18 cellular contexts compared by ENCODE assay signal in genomic region chr20:23375827-23376226, GRCh38. TPM values are rescaled to one million over a fixed set of nuclear protein-coding genes. Genes with fewer than 3 reads are reported as not detected.
DNase-seq lines count a peak whose midpoint lies in the region; ATAC-seq and TF ChIP-seq lines count a peak whose summit lies in the region.
"Had no signal": no experiment of that assay in that cellular context is flagged by ENCODE, and none has a peak within 500 bp of the region (broad histone marks: within the 10 kb centered on the region; RNA-seq: fewer than 3 reads in every experiment).

No MANE protein-coding gene starts in this region.

- H3K27ac Mint-ChIP-seq in activated CD8-positive, alpha-beta memory T cell treated with anti-CD3 and anti-CD28 coated beads, Interleukin-2, amount 10 ng/mL, durations not matched to agents 7 days and 5 days: peak overlapping the region; percentile 7
- peak overlapping the region; percentile 12 to 53 for H3K27ac Mint-ChIP-seq in natural killer cell treated with Interleukin-12 subunit alpha and Interleukin-12 subunit beta and Interleukin-15 and Interleukin-18, amount 100 ng/mL, for 72 hours
- H3K27ac Mint-ChIP-seq in natural killer cell: no peak overlapping the region
- peak overlapping the region; percentile 57 for H3K27ac Mint-ChIP-seq in activated naive CD8-positive, alpha-beta T cell treated with anti-CD3 and anti-CD28 coated beads for 36 hours
- H3K27ac Mint-ChIP-seq: IgD-negative memory B cell had no signal

- no peak overlapping the region for H3K4me3 Mint-ChIP-seq in activated CD8-positive, alpha-beta memory T cell treated with anti-CD3 and anti-CD28 coated beads, Interleukin-2, amount 10 ng/mL, durations not matched to agents 7 days and 5 days
- no peak overlapping the region for H3K4me3 Mint-ChIP-seq in natural killer cell treated with Interleukin-12 subunit alpha and Interleukin-12 subunit beta and Interleukin-15 and Interleukin-18, amount 100 ng/mL, for 72 hours
- no peak overlapping the region for H3K4me3 Mint-ChIP-seq in natural killer cell
- H3K4me3 Mint-ChIP-seq in activated naive CD8-positive, alpha-beta T cell treated with anti-CD3 and anti-CD28 coated beads for 36 hours: no peak overlapping the region

- intact Hi-C loops in natural killer cell (cut with micrococcal nuclease): no loop called here

- no peak for TF ChIP-seq CTCF in natural killer cell (IDR thresholded peaks at IDR 0.05)

- H3K27me3 Mint-ChIP-seq in activated CD8-positive, alpha-beta memory T cell treated with anti-CD3 and anti-CD28 coated beads, Interleukin-2, amount 10 ng/mL, durations not matched to agents 7 days and 5 days: no peaks in the 10 kb centered on the region
- no peaks in the 10 kb centered on the region for H3K27me3 Mint-ChIP-seq in natural killer cell treated with Interleukin-12 subunit alpha and Interleukin-12 subunit beta and Interleukin-15 and Interleukin-18, amount 100 ng/mL, for 72 hours
- H3K27me3 Mint-ChIP-seq in natural killer cell (ENCODE audit: low read depth in 2 of 2): no peaks in the 10 kb centered on the region
- no peaks in the 10 kb centered on the region for H3K27me3 Mint-ChIP-seq in activated naive CD8-positive, alpha-beta T cell treated with anti-CD3 and anti-CD28 coated beads for 36 hours
- H3K27me3 Mint-ChIP-seq: IgD-negative memory B cell had no signal

- peaks cover 55% of the 10 kb centered on the region for H3K36me3 Mint-ChIP-seq in activated CD8-positive, alpha-beta memory T cell treated with anti-CD3 and anti-CD28 coated beads, Interleukin-2, amount 10 ng/mL, durations not matched to agents 7 days and 5 days
- H3K36me3 Mint-ChIP-seq in natural killer cell treated with Interleukin-12 subunit alpha and Interleukin-12 subunit beta and Interleukin-15 and Interleukin-18, amount 100 ng/mL, for 72 hours: peaks cover 27% of the 10 kb centered on the region
- no peaks in the 10 kb centered on the region for H3K36me3 Mint-ChIP-seq in natural killer cell
- peaks cover 30% of the 10 kb centered on the region for H3K36me3 Mint-ChIP-seq in activated naive CD8-positive, alpha-beta T cell treated with anti-CD3 and anti-CD28 coated beads for 36 hours

- DNase-seq in activated CD8-positive, alpha-beta memory T cell treated with anti-CD3 and anti-CD28 coated beads, Interleukin-2, amount 10 ng/mL, durations not matched to agents 7 days and 5 days: no peak
- DNase-seq in activated CD8-positive, alpha-beta memory T cell treated with anti-CD3 and anti-CD28 coated beads, Interleukin-2, amount 50 U/mL, for 4 hours: no peak
- no peak for DNase-seq in natural killer cell treated with Interleukin-12 subunit alpha and Interleukin-12 subunit beta and Interleukin-15 and Interleukin-18, amount 100 ng/mL, for 72 hours (ENCODE audit: low spot score)
- DNase-seq in natural killer cell: no peak
- DNase-seq in activated naive CD8-positive, alpha-beta T cell treated with anti-CD3 and anti-CD28 coated beads for 36 hours: no peak
- DNase-seq: DMS53; GDM1; MV-4-11; NCI-H1105 treated with DMSO at 0.1 percent for 48 hours; NCI-H2029 treated with DMSO at 0.1 percent for 48 hours; NCI-H226; NCI-H510A treated with DMSO at 0.1 percent for 48 hours; NCI-H748 treated with DMSO at 0.1 percent for 48 hours; NK-92 treated with Interleukin-12 subunit alpha and Interleukin-12 subunit beta, amount 100 ng/mL, for 24 hours; SHP77 treated with DMSO at 0.1 percent for 48 hours had no signal

- CTCF ChIA-PET in activated CD8-positive, alpha-beta memory T cell treated with anti-CD3 and anti-CD28 coated beads, Interleukin-2, amount 10 ng/mL, durations not matched to agents 7 days and 5 days (lab: Charles Lee): interaction anchor here (1.1 to 1.5 kb wide), 3 partner anchors 15 to 26 kb away, joined by 3 read pairs; partner anchors contain the start of gene NXT1

- no peak for ATAC-seq in activated CD8-positive, alpha-beta memory T cell treated with anti-CD3 and anti-CD28 coated beads, Interleukin-2, amount 10 ng/mL, durations not matched to agents 7 days and 5 days
- no peak for ATAC-seq in natural killer cell treated with Interleukin-12 subunit alpha and Interleukin-12 subunit beta and Interleukin-15 and Interleukin-18, amount 100 ng/mL, for 72 hours
- ATAC-seq in natural killer cell (no peak), HG03342 (IDR thresholded peaks at IDR 0.05; ENCODE audit: unreplicated experiment) (no peak), HG02973 (IDR thresholded peaks at IDR 0.05; ENCODE audit: unreplicated experiment) (no peak)

- peaks cover 10% of the 10 kb centered on the region for H3K4me1 Mint-ChIP-seq in activated CD8-positive, alpha-beta memory T cell treated with anti-CD3 and anti-CD28 coated beads, Interleukin-2, amount 10 ng/mL, durations not matched to agents 7 days and 5 days
- H3K4me1 Mint-ChIP-seq in natural killer cell treated with Interleukin-12 subunit alpha and Interleukin-12 subunit beta and Interleukin-15 and Interleukin-18, amount 100 ng/mL, for 72 hours (ENCODE audit: low read depth in 2 of 2): peaks cover 4 to 12% of the 10 kb centered on the region in 2 donors
- no peaks in the 10 kb centered on the region for H3K4me1 Mint-ChIP-seq in natural killer cell
- no peaks in the 10 kb centered on the region for H3K4me1 Mint-ChIP-seq in activated naive CD8-positive, alpha-beta T cell treated with anti-CD3 and anti-CD28 coated beads for 36 hours
- H3K4me1 Mint-ChIP-seq: IgD-negative memory B cell had no signal

- no peaks in the 10 kb centered on the region for H3K9me3 Mint-ChIP-seq in activated CD8-positive, alpha-beta memory T cell treated with anti-CD3 and anti-CD28 coated beads, Interleukin-2, amount 10 ng/mL, durations not matched to agents 7 days and 5 days (ENCODE audit: low read depth)
- no peaks in the 10 kb centered on the region for H3K9me3 Mint-ChIP-seq in natural killer cell treated with Interleukin-12 subunit alpha and Interleukin-12 subunit beta and Interleukin-15 and Interleukin-18, amount 100 ng/mL, for 72 hours
- H3K9me3 Mint-ChIP-seq in natural killer cell: no peaks in the 10 kb centered on the region
- no peaks in the 10 kb centered on the region for H3K9me3 Mint-ChIP-seq in activated naive CD8-positive, alpha-beta T cell treated with anti-CD3 and anti-CD28 coated beads for 36 hours
- H3K9me3 Mint-ChIP-seq: IgD-negative memory B cell had no signal

RNA-seq across cellular contexts. Expression of gene GZF1, which starts 13.8 kb away (rescaled TPM):
- total RNA-seq in activated CD8-positive, alpha-beta memory T cell treated with anti-CD3 and anti-CD28 coated beads, Interleukin-2, amount 10 ng/mL, durations not matched to agents 7 days and 5 days: 10 to 100 TPM; 10.2 to 14.4 TPM
- total RNA-seq in natural killer cell treated with Interleukin-12 subunit alpha and Interleukin-12 subunit beta and Interleukin-15 and Interleukin-18, amount 100 ng/mL, for 72 hours: 10 to 100 TPM; 17.9 to 20.9 TPM
- 10 to 100 TPM; 45.1 to 56.6 (median 45.9) TPM for total RNA-seq in natural killer cell
- total RNA-seq in activated naive CD8-positive, alpha-beta T cell treated with anti-CD3 and anti-CD28 coated beads for 36 hours: 10 to 100 TPM; 11.5 to 12.1 TPM

RNA-seq across cellular contexts. Expression of gene NXT1, which starts 25.2 kb away (rescaled TPM):
- total RNA-seq in activated CD8-positive, alpha-beta memory T cell treated with anti-CD3 and anti-CD28 coated beads, Interleukin-2, amount 10 ng/mL, durations not matched to agents 7 days and 5 days: 10 to 100 TPM; 34.0 to 48.3 TPM
- total RNA-seq in natural killer cell treated with Interleukin-12 subunit alpha and Interleukin-12 subunit beta and Interleukin-15 and Interleukin-18, amount 100 ng/mL, for 72 hours: 10 to 100 TPM; 32.5 to 57.6 TPM
- 10 to 100 TPM; 47.4 to 61.8 (median 56.3) TPM for total RNA-seq in natural killer cell
- total RNA-seq in activated naive CD8-positive, alpha-beta T cell treated with anti-CD3 and anti-CD28 coated beads for 36 hours: 10 to 100 TPM; 53.5 to 55.9 TPM

RNA-seq across cellular contexts. Expression of gene NAPB, which starts 45.5 kb away (rescaled TPM):
- 10 to 100 TPM; 17.5 to 23.1 TPM for total RNA-seq in activated CD8-positive, alpha-beta memory T cell treated with anti-CD3 and anti-CD28 coated beads, Interleukin-2, amount 10 ng/mL, durations not matched to agents 7 days and 5 days
- 10 to 100 TPM; 12.4 to 16.6 TPM for total RNA-seq in natural killer cell treated with Interleukin-12 subunit alpha and Interleukin-12 subunit beta and Interleukin-15 and Interleukin-18, amount 100 ng/mL, for 72 hours
- 10 to 100 TPM; 22.8 to 23.9 (median 22.9) TPM for total RNA-seq in natural killer cell
- 1 to 10 TPM; 6.7 to 7.2 TPM for total RNA-seq in activated naive CD8-positive, alpha-beta T cell treated with anti-CD3 and anti-CD28 coated beads for 36 hours

Comparison
In these comparisons a context has a peak if more than half of its experiments do, and no peak if none do; other contexts are left out.
1. H3K27ac Mint-ChIP-seq: peak in activated CD8-positive, alpha-beta memory T cell treated with anti-CD3 and anti-CD28 coated beads, Interleukin-2, amount 10 ng/mL, durations not matched to agents 7 days and 5 days (single experiment), natural killer cell treated with Interleukin-12 subunit alpha and Interleukin-12 subunit beta and Interleukin-15 and Interleukin-18, amount 100 ng/mL, for 72 hours (2 of 2) and activated naive CD8-positive, alpha-beta T cell treated with anti-CD3 and anti-CD28 coated beads for 36 hours (single experiment); none in natural killer cell (0 of 2).